In genomic region chr3:49700014-49700413, GRCh38 we compare ENCODE assay signal across 1 cellular context.
TF ChIP-seq lines count a peak whose summit lies in the region.

No MANE protein-coding gene starts in this region.

TF ChIP-seq in K562, 482 proteins besides CTCF, POLR2A, EP300 and RAD21:
- peak; percentile 62 for TF ChIP-seq NFIC (IDR thresholded peaks at IDR 0.05)
- no peak for TF ChIP-seq GATA2 (CRISPR knock-in tag; IDR thresholded peaks at IDR 0.05)
